Comparison of ENCODE assay signal across 1 cellular context in the genomic region with DNA sequence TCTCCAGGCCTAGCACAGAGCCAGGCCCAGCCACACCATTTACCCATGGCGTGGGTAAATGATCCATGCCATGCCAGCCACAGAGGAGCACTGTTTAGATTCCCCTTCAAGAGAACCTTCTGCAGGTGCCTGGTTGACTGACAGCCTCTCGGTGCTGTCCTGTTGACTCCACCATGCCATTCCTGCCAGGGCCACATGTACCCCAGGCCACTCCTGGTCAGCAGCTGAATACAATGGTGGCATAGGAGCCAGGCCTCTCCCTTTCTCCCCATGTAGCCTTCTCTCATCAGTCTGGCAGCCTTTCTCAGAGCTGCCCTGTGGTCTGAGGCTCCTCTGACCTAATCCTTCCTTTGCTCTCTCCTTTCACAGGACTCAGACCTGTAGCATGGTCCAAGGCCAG.
TF ChIP-seq lines count a peak whose summit lies in the region.

No MANE protein-coding gene starts in this region.

TF ChIP-seq in HepG2, 621 proteins besides CTCF, POLR2A, EP300 and RAD21:
- peak; percentile 67 for TF ChIP-seq ZNF687 (CRISPR knock-in tag; IDR thresholded peaks at IDR 0.05)
- TF ChIP-seq ZSCAN29 (CRISPR knock-in tag; conservative IDR thresholded peaks at IDR 0.05): peak; percentile 15; the same call in 1 of the 2 replicates
- TF ChIP-seq, protein P1, sequence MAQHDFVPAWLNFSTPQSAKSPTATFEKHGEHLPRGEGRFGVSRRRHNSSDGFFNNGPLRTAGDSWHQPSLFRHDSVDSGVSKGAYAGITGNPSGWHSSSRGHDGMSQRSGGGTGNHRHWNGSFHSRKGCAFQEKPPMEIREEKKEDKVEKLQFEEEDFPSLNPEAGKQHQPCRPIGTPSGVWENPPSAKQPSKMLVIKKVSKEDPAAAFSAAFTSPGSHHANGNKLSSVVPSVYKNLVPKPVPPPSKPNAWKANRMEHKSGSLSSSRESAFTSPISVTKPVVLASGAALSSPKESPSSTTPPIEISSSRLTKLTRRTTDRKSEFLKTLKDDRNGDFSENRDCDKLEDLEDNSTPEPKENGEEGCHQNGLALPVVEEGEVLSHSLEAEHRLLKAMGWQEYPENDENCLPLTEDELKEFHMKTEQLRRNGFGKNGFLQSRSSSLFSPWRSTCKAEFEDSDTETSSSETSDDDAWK (CRISPR knock-in tag; IDR thresholded peaks at IDR 0.05): no peak
- peak; percentile 32; the same call in 1 of the 2 replicates for TF ChIP-seq SALL1 (CRISPR knock-in tag; IDR thresholded peaks at IDR 0.05)
- no peak for TF ChIP-seq ZNF230 (CRISPR knock-in tag; IDR thresholded peaks at IDR 0.05)
- 0 out of 2 replicates have a peak, but pooled peaks have one; percentile 46 for TF ChIP-seq ZNF891 (CRISPR knock-in tag; IDR thresholded peaks at IDR 0.05)
- TF ChIP-seq ZNF326 (CRISPR knock-in tag; IDR thresholded peaks at IDR 0.05; ENCODE audit: borderline replicate concordance): 0 out of 2 replicates have a peak, but pooled peaks have one; percentile 28
- TF ChIP-seq ZIK1 (CRISPR knock-in tag; IDR thresholded peaks at IDR 0.05; ENCODE audit: borderline replicate concordance, low read depth): no peak
- no peak for TF ChIP-seq ETV6 (CRISPR knock-in tag; conservative IDR thresholded peaks at IDR 0.05)
- TF ChIP-seq DPF2 (CRISPR knock-in tag; IDR thresholded peaks at IDR 0.05; ENCODE audit: borderline replicate concordance, low read depth): no peak
- peak; percentile 33; the same call in 1 of the 2 replicates for TF ChIP-seq FOXC1 (CRISPR knock-in tag; IDR thresholded peaks at IDR 0.05; ENCODE audit: borderline replicate concordance)
- no peak for TF ChIP-seq KDM6A (CRISPR knock-in tag; IDR thresholded peaks at IDR 0.05; ENCODE audit: low read depth)
- TF ChIP-seq, protein P2, sequence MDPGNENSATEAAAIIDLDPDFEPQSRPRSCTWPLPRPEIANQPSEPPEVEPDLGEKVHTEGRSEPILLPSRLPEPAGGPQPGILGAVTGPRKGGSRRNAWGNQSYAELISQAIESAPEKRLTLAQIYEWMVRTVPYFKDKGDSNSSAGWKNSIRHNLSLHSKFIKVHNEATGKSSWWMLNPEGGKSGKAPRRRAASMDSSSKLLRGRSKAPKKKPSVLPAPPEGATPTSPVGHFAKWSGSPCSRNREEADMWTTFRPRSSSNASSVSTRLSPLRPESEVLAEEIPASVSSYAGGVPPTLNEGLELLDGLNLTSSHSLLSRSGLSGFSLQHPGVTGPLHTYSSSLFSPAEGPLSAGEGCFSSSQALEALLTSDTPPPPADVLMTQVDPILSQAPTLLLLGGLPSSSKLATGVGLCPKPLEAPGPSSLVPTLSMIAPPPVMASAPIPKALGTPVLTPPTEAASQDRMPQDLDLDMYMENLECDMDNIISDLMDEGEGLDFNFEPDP (CRISPR knock-in tag; conservative IDR thresholded peaks at IDR 0.05): 0 out of 2 replicates have a peak, but pooled peaks have one; percentile 10
- no peak for TF ChIP-seq HCFC1 (IDR thresholded peaks at IDR 0.05; ENCODE audit: low read depth, low read length)
- TF ChIP-seq RBFOX2 (IDR thresholded peaks at IDR 0.05; ENCODE audit: low read depth, low read length): 0 out of 2 replicates have a peak, but pooled peaks have one; percentile 19
- TF ChIP-seq, protein P3, sequence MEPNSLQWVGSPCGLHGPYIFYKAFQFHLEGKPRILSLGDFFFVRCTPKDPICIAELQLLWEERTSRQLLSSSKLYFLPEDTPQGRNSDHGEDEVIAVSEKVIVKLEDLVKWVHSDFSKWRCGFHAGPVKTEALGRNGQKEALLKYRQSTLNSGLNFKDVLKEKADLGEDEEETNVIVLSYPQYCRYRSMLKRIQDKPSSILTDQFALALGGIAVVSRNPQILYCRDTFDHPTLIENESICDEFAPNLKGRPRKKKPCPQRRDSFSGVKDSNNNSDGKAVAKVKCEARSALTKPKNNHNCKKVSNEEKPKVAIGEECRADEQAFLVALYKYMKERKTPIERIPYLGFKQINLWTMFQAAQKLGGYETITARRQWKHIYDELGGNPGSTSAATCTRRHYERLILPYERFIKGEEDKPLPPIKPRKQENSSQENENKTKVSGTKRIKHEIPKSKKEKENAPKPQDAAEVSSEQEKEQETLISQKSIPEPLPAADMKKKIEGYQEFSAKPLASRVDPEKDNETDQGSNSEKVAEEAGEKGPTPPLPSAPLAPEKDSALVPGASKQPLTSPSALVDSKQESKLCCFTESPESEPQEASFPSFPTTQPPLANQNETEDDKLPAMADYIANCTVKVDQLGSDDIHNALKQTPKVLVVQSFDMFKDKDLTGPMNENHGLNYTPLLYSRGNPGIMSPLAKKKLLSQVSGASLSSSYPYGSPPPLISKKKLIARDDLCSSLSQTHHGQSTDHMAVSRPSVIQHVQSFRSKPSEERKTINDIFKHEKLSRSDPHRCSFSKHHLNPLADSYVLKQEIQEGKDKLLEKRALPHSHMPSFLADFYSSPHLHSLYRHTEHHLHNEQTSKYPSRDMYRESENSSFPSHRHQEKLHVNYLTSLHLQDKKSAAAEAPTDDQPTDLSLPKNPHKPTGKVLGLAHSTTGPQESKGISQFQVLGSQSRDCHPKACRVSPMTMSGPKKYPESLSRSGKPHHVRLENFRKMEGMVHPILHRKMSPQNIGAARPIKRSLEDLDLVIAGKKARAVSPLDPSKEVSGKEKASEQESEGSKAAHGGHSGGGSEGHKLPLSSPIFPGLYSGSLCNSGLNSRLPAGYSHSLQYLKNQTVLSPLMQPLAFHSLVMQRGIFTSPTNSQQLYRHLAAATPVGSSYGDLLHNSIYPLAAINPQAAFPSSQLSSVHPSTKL (CRISPR knock-in tag; IDR thresholded peaks at IDR 0.05): 0 out of 2 replicates have a peak, but pooled peaks have one; percentile 9
- no peak for TF ChIP-seq MBD4 (IDR thresholded peaks at IDR 0.05; ENCODE audit: borderline replicate concordance, low read length)
